ENCODE assay signal across 13 cellular contexts in the genomic region with DNA sequence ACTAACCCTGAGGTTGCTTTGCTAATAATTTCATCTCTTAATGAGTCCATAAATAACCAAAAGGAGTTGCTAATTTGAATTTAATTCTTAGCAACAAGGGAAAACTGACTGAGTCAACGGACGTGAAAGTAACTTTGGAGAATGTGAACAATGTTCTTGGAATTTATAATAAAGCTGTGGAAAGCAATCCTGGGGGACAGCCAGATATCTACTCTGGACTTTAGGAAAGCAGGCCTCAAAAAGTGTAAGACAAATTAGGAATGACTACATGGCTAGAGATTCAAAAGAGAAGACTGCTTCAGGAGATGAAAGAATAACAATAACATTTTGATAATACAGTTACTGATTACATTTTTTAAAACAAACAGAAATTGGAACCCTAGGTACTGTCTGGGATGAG.
DNase-seq lines count a peak whose midpoint lies in the region; FAIRE-seq and TF ChIP-seq lines count a peak whose summit lies in the region.
"Had no signal": no experiment of that assay in that cellular context is flagged by ENCODE, and none has a peak within 500 bp of the region (broad histone marks: within the 10 kb centered on the region; RNA-seq: fewer than 3 reads in every experiment).

No MANE protein-coding gene starts in this region.

- H2AFZ ChIP-seq in mammary epithelial cell (ENCODE audit: low read depth, low read length) (no peak overlapping the region), neuronal stem cell (ENCODE audit: low read length) (no peak overlapping the region)

- no peak overlapping the region for H3K14ac ChIP-seq in neuronal stem cell (ENCODE audit: low read length)

- H4K91ac ChIP-seq in neuronal stem cell (ENCODE audit: low read depth, low read length, poor library complexity) = no peak overlapping the region

- H3K23ac ChIP-seq in neuronal stem cell (ENCODE audit: low read depth, low read length, poor library complexity) = no peak overlapping the region

- peak; percentile 71 for DNase-seq in AG04449 (ENCODE audit: low read depth, low spot score)
- peak; percentile 18 for DNase-seq in HTR-8/SVneo (ENCODE audit: insufficient read length, low spot score)
- peak; percentile 35 for DNase-seq in mammary epithelial cell
- DNase-seq in iris pigment epithelial cell (ENCODE audit: low read depth) = peak; percentile 85
- DNase-seq in neuronal stem cell (ENCODE audit: low spot score) = no peak
- DNase-seq in NCI-H69 (lab: John Stamatoyannopoulos, UW) = no peak
- no peak for DNase-seq in OCI-M2 (lab: John Stamatoyannopoulos, UW; ENCODE audit: unreplicated experiment)
- DNase-seq in NCI-H1436 (lab: John Stamatoyannopoulos, UW) = no peak
- DNase-seq: activated T-cell treated with anti-CD3 and anti-CD28 coated beads, Interleukin-2, amount 50 U/mL, for 72 hours; DMS79 treated with DMSO at 0.1 percent for 48 hours; stimulated activated CD4-positive, alpha-beta T cell treated with anti-CD3 and anti-CD28 coated beads, Interleukin-2, amount 100 ng/mL, for 24 hours; T-helper 1 cell had no signal

- H3K79me2 ChIP-seq in mammary epithelial cell (ENCODE audit: insufficient read depth, low read length) = no peaks in the 10 kb centered on the region

- H2BK5ac ChIP-seq in neuronal stem cell (ENCODE audit: low read length) = no peak overlapping the region

- no peak overlapping the region for H3K18ac ChIP-seq in neuronal stem cell (ENCODE audit: low read length)

- H2AK5ac ChIP-seq in neuronal stem cell (ENCODE audit: low read depth, low read length) = no peak overlapping the region

- H3K4me3 ChIP-seq in AG04449 (ENCODE audit: low read depth, low read length) (no peak overlapping the region), mammary epithelial cell (replicated peaks in 1 of 3; ENCODE audit: insufficient read depth in 1 of 3, low read depth in 2 of 3, low read length in 3 of 3) (no peak overlapping the region), neuronal stem cell (ENCODE audit: low read length in 2 of 2) (no peak overlapping the region)

- 77% methylated on average over 2 of the region's 2 CpGs for WGBS in mammary epithelial cell (ENCODE audit: low coverage, missing lambda C conversion rate)
- no CpG with 5 or more reads among the region's 2 CpGs for WGBS in neuronal stem cell (ENCODE audit: extremely low coverage in 2 of 2, insufficient read length in 2 of 2, insufficient replicate concordance in 1 of 2), 2 donors

- no peak overlapping the region for H3K9ac ChIP-seq in mammary epithelial cell (ENCODE audit: insufficient read depth, low read length)
- H3K9ac ChIP-seq in neuronal stem cell (ENCODE audit: low read depth, low read length, poor library complexity) = no peak overlapping the region

- no peaks in the 10 kb centered on the region for H3K36me3 ChIP-seq in mammary epithelial cell (ENCODE audit: insufficient read depth, low read length)
- no peaks in the 10 kb centered on the region for H3K36me3 ChIP-seq in neuronal stem cell (replicated peaks in 1 of 2; ENCODE audit: control insufficient read depth in 2 of 2, insufficient read depth in 2 of 2, low read length in 2 of 2)

- TF ChIP-seq CTCF in AG04449 (IDR thresholded peaks at IDR 0.05; ENCODE audit: insufficient read depth, low read length, missing control alignments) = no peak
- no peak for TF ChIP-seq CTCF in mammary epithelial cell (conservative IDR thresholded peaks at IDR 0.05 in 1 of 2, IDR thresholded peaks at IDR 0.05 in 1 of 2; ENCODE audit: extremely low read depth in 1 of 2, insufficient read depth in 1 of 2, low read depth in 1 of 2, low read length in 2 of 2)

- H3K27me3 ChIP-seq in mammary epithelial cell (ENCODE audit: insufficient read depth, low read length) = no peaks in the 10 kb centered on the region
- H3K27me3 ChIP-seq in neuronal stem cell (ENCODE audit: control insufficient read depth in 3 of 3, insufficient read depth in 3 of 3, low read depth in 1 of 3, low read length in 3 of 3) = no peaks in the 10 kb centered on the region

- CTCF ChIA-PET in AG04449 (lab: Yijun Ruan, JAX) = no interaction called here
- CTCF ChIA-PET in mammary epithelial cell (lab: Charles Lee; ENCODE audit: low non-redundant PET) = no interaction called here

- H2BK15ac ChIP-seq in neuronal stem cell (ENCODE audit: low read length) = no peak overlapping the region

- no peak overlapping the region for H3K27ac ChIP-seq in mammary epithelial cell (ENCODE audit: insufficient read depth, low read depth, low read length)
- H3K27ac ChIP-seq in neuronal stem cell (replicated peaks; ENCODE audit: low read length) = no peak overlapping the region

- H4K8ac ChIP-seq in neuronal stem cell (ENCODE audit: low read depth, low read length) = no peak overlapping the region

- no peak overlapping the region for H2BK12ac ChIP-seq in neuronal stem cell (ENCODE audit: low read length)

- POLR2A ChIA-PET in AG04449 (lab: Yijun Ruan, JAX) = interaction anchor here (1.2 kb wide), 1 partner anchor 318 kb away, joined by 3 read pairs; a partner anchor contains a TSS

- intact Hi-C loops in mammary epithelial cell (cut with micrococcal nuclease) = no loop called here

- no peak for FAIRE-seq in HTR-8/SVneo (lab: Jason Lieb, UNC)
- FAIRE-seq: bronchial epithelial cell had no signal

- H3K4me2 ChIP-seq in mammary epithelial cell (ENCODE audit: insufficient read depth, low read depth, low read length) (no peak overlapping the region), neuronal stem cell (ENCODE audit: insufficient read depth, low read length, poor library complexity, severe bottlenecking) (no peak overlapping the region)

- H3K9me3 ChIP-seq in mammary epithelial cell (replicated peaks; ENCODE audit: insufficient read depth, low read length) (no peaks in the 10 kb centered on the region), neuronal stem cell (replicated peaks in 1 of 2; ENCODE audit: control insufficient read depth in 2 of 2, insufficient read depth in 1 of 2, low read depth in 1 of 2, low read length in 2 of 2) (no peaks in the 10 kb centered on the region)

- H3K4ac ChIP-seq in neuronal stem cell (ENCODE audit: low read length) = no peak overlapping the region

- no peaks in the 10 kb centered on the region for H3K79me1 ChIP-seq in neuronal stem cell (ENCODE audit: low read depth, low read length)

- in situ Hi-C loops in mammary epithelial cell (cut with MboI; ENCODE audit: low sequenced_read_pairs in 2 of 2) = no loop called here

- H3K4me1 ChIP-seq in mammary epithelial cell (ENCODE audit: insufficient read depth, low read length) = no peaks in the 10 kb centered on the region
- H3K4me1 ChIP-seq in neuronal stem cell (ENCODE audit: control insufficient read depth in 2 of 2, insufficient read depth in 1 of 2, low read depth in 1 of 2, low read length in 2 of 2) = no peaks in the 10 kb centered on the region

- H4K20me1 ChIP-seq in mammary epithelial cell (ENCODE audit: insufficient read depth, low read length) = no peaks in the 10 kb centered on the region

- no peak overlapping the region for H2BK120ac ChIP-seq in neuronal stem cell (ENCODE audit: low read depth, low read length)

- no TSS peak for BruUV-seq in mammary epithelial cell (replicated peaks; lab: Mats Ljungman, UMichigan)

- dilution Hi-C loops in mammary epithelial cell (cut with HindIII; ENCODE audit: low sequenced_read_pairs) = no loop called here

Comparison
In these comparisons a context has a peak if more than half of its experiments do, and no peak if none do; other contexts are left out.
1. DNase-seq: peak in AG04449 (single experiment), HTR-8/SVneo (single experiment), mammary epithelial cell (single experiment) and iris pigment epithelial cell (single experiment); none in neuronal stem cell (single experiment), NCI-H69 (single experiment), OCI-M2 (single experiment) and NCI-H1436 (single experiment).